24 cellular contexts compared by ENCODE assay signal in the genomic region with DNA sequence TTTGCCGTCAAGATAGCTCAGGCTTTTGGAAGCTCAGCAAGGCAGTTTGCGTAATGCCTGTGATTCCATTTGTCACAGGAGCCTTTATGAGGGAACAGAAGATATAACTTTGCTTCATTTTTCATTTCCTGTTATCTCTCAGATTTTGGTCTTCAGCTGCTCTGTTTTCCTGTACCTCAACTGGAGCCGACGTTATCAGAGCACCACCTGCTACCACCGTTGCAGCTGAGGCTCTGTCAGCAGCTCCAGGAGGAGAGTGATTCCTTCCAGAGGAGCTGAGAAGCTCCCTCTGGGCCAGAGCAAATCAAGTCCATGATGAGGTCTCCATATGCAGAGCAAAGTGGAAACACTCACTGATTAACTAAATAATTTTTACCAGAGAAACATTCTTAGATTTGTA.
"Had no signal": no experiment of that assay in that cellular context is flagged by ENCODE, and none has a peak within 500 bp of the region (broad histone marks: within the 10 kb centered on the region; RNA-seq: fewer than 3 reads in every experiment).

No MANE protein-coding gene starts in this region.

- H3K27me3 ChIP-seq: pancreas, right lobe of liver, tibial nerve, uterus had no signal

- ATAC-seq: left cardiac atrium; left lobe of liver; lower lobe of right lung; naive thymus-derived CD8-positive, alpha-beta T cell; pancreas; right lobe of liver; stimulated activated memory B cell treated with anti-CD40 and anti-IgM and Interleukin-4, amounts not matched to agents 10 μg/mL and 1 μg/mL and 100 μg/mL, for 72 hours; stimulated activated naive CD8-positive, alpha-beta T cell treated with anti-CD3 and anti-CD28 coated beads, Interleukin-15, amount 100 ng/mL, for 72 hours had no signal

- H3K9me3 ChIP-seq: lower lobe of right lung, pancreas, prostate gland, right lobe of liver, tibial nerve, uterus had no signal

- H3K4me1 ChIP-seq: lower lobe of right lung, pancreas, prostate gland, right lobe of liver, tibial nerve, uterus had no signal

- H3K4me3 ChIP-seq: lower lobe of right lung, pancreas, prostate gland, right lobe of liver, smooth muscle cell, tibial nerve, uterus had no signal

- H3K27ac ChIP-seq: lower lobe of right lung, pancreas, prostate gland, right lobe of liver, tibial nerve, uterus had no signal

- H3K4me2 ChIP-seq: smooth muscle cell had no signal

- DNase-seq: kidney glomerular epithelial cell; left cardiac atrium; lower lobe of right lung; mammary epithelial cell; mesenchymal stem cell; naive thymus-derived CD8-positive, alpha-beta T cell; nucleus accumbens; pancreas; posterior cingulate gyrus; retina; right lobe of liver; stimulated activated CD4-positive, alpha-beta T cell treated with anti-CD3 and anti-CD28 coated beads, Interleukin-1b, Interleukin-23, amount 100 ng/mL, for 48 hours; stimulated activated CD4-positive, alpha-beta T cell treated with anti-CD3 and anti-CD28 coated beads, Interleukin-2, amount 100 ng/mL, for 48 hours; stimulated activated CD4-positive, alpha-beta T cell treated with anti-CD3 and anti-CD28 coated beads, Interleukin-4, amount 100 ng/mL, for 4 hours; stimulated activated CD8-positive, alpha-beta memory T cell treated with anti-CD3 and anti-CD28 coated beads, Interleukin-4, amount 100 ng/mL, for 48 hours; stimulated activated naive CD4-positive, alpha-beta T cell treated with Interleukin-2 at 50 U/mL for 16 hours; stimulated activated naive CD8-positive, alpha-beta T cell treated with anti-CD3 and anti-CD28 coated beads, Interleukin-15, amount 100 ng/mL, for 72 hours; substantia nigra; uterus had no signal

- H3K36me3 ChIP-seq: lower lobe of right lung, pancreas, prostate gland, right lobe of liver, tibial nerve, uterus had no signal
